ENCODE assay signal across 28 cellular contexts in the genomic region with DNA sequence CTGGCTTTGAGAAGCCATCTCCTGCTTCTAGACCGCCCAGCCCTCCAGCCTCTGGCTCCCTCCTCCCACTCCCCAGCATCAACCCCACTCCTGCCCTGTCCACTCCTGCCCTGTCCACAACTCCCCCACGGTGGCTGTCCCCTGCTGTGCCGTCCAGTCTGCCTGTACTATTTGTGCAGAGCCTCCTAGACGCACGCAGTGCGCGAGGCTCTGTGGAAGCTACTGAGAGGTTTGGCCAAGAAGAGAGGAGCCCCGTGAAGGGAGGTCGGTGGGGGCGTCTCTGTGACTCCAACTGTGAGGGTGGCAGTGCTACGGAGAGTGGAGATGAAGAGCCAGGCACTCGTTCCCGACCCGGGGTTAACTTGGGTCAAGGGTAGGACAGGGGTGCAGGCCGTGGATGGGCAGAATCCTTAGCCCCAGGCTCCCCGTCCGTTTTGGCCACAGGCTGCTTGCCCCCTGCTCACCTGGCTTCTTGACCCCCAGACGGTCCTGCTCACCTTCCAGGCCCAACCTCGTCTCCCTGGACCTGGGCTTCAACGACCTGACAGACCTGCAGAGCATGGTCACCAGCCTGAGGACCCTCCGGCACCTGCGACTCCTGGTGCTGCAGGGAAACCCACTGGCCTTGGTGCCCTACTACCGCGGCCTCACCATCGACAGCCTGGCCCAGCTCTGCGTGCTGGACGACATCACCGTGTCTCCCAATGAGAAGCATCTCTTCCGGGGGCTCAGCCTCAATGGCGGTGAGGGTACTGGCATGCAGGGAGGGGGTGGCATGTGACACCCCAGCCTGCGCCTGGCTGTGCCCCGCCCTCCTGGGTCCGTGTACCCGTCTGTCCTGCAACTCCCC. TPM values are rescaled to one million over a fixed set of nuclear protein-coding genes. Genes with fewer than 3 reads are reported as not detected.
"Had no signal": no experiment of that assay in that cellular context is flagged by ENCODE, and none has a peak within 500 bp of the region (broad histone marks: within the 10 kb centered on the region; RNA-seq: fewer than 3 reads in every experiment).

No MANE protein-coding gene starts in this region.

- H3K27ac ChIP-seq: ascending aorta, breast epithelium, cardiac muscle cell, colonic mucosa, epithelial cell of prostate, esophagus muscularis mucosa, foreskin keratinocyte, gastrocnemius medialis, VCaP had no signal

- H3K9me3 Mint-ChIP-seq: activated CD4-positive, alpha-beta memory T cell treated with anti-CD3 and anti-CD28 coated beads, Interleukin-2, amount 10 ng/mL, durations not matched to agents 7 days and 5 days; activated CD4-positive, alpha-beta T cell treated with anti-CD3 and anti-CD28 coated beads, Interleukin-2, amount 10 ng/mL, durations not matched to agents 7 days and 5 days; activated T-helper 17 cell treated with anti-CD3 and anti-CD28 coated beads, Interleukin-2, amount 50 U/mL, for 72 hours had no signal

- H3K27me3 ChIP-seq: ascending aorta, breast epithelium, cardiac muscle cell, colonic mucosa, foreskin keratinocyte, gastrocnemius medialis had no signal

- H3K9me3 ChIP-seq: ascending aorta, breast epithelium, colonic mucosa, esophagus muscularis mucosa, gastrocnemius medialis had no signal

- DNase-seq: activated CD4-positive, alpha-beta memory T cell treated with anti-CD3 and anti-CD28 coated beads, Interleukin-2, amount 10 ng/mL, durations not matched to agents 7 days and 5 days; activated CD4-positive, alpha-beta T cell treated with anti-CD3 and anti-CD28 coated beads for 1 hour; activated CD4-positive, alpha-beta T cell treated with anti-CD3 and anti-CD28 coated beads for 4 hours; activated CD4-positive, alpha-beta T cell treated with anti-CD3 and anti-CD28 coated beads, Interleukin-2, amount 10 ng/mL, durations not matched to agents 7 days and 5 days; activated CD4-positive, alpha-beta T cell treated with anti-CD3 and anti-CD28 coated beads, Interleukin-2, amount 50 U/mL, for 4 hours; activated CD8-positive, alpha-beta memory T cell treated with anti-CD3 and anti-CD28 coated beads for 24 hours; activated gamma-delta T cell treated with Interleukin-2 at 50 U/mL for 16 hours; activated naive CD4-positive, alpha-beta T cell treated with anti-CD3 and anti-CD28 coated beads, Interleukin-2, amount 50 U/mL, for 16 hours; activated naive CD4-positive, alpha-beta T cell treated with Interleukin-2 at 50 U/mL for 16 hours; activated T-cell treated with anti-CD3 and anti-CD28 coated beads, Interleukin-2, amount 50 U/mL, for 4 hours; cerebellar nuclear complex; colonic mucosa; foreskin keratinocyte; gastrocnemius medialis; glutamatergic neuron had no signal

- H3K27ac Mint-ChIP-seq: activated CD4-positive, alpha-beta memory T cell treated with anti-CD3 and anti-CD28 coated beads, Interleukin-2, amount 10 ng/mL, durations not matched to agents 7 days and 5 days; activated CD4-positive, alpha-beta T cell treated with anti-CD3 and anti-CD28 coated beads, Interleukin-2, amount 10 ng/mL, durations not matched to agents 7 days and 5 days; activated naive CD8-positive, alpha-beta T cell; activated T-helper 17 cell treated with anti-CD3 and anti-CD28 coated beads, Interleukin-2, amount 50 U/mL, for 72 hours; WTC11 had no signal

- H3K4me1 Mint-ChIP-seq: activated CD4-positive, alpha-beta memory T cell treated with anti-CD3 and anti-CD28 coated beads, Interleukin-2, amount 10 ng/mL, durations not matched to agents 7 days and 5 days; activated T-helper 17 cell treated with anti-CD3 and anti-CD28 coated beads, Interleukin-2, amount 50 U/mL, for 72 hours; brain had no signal

- H3K36me3 ChIP-seq: ascending aorta, breast epithelium, cardiac muscle cell, colonic mucosa, esophagus muscularis mucosa, gastrocnemius medialis had no signal

- H3K4me3 Mint-ChIP-seq: activated CD4-positive, alpha-beta memory T cell treated with anti-CD3 and anti-CD28 coated beads, Interleukin-2, amount 10 ng/mL, durations not matched to agents 7 days and 5 days; activated CD4-positive, alpha-beta T cell treated with anti-CD3 and anti-CD28 coated beads, Interleukin-2, amount 10 ng/mL, durations not matched to agents 7 days and 5 days; activated naive CD8-positive, alpha-beta T cell; activated T-cell treated with anti-CD3 and anti-CD28 coated beads, Interleukin-2, amount 50 U/mL, for 4 hours; activated T-helper 17 cell treated with anti-CD3 and anti-CD28 coated beads, Interleukin-2, amount 50 U/mL, for 72 hours; brain; WTC11 had no signal

- H3K27me3 Mint-ChIP-seq: activated naive CD8-positive, alpha-beta T cell had no signal

- H3K4me1 ChIP-seq: ascending aorta, breast epithelium, colonic mucosa, esophagus muscularis mucosa, foreskin keratinocyte, gastrocnemius medialis had no signal

- H3K4me3 ChIP-seq: ascending aorta, breast epithelium, cardiac muscle cell, colonic mucosa, esophagus muscularis mucosa, gastrocnemius medialis had no signal

RNA-seq across cellular contexts. Expression of a gene that starts 6.9 kb away (rescaled TPM):
- total RNA-seq: activated CD4-positive, alpha-beta T cell treated with anti-CD3 and anti-CD28 coated beads, Interleukin-2, amount 10 ng/mL, durations not matched to agents 7 days and 5 days; activated T-helper 17 cell treated with anti-CD3 and anti-CD28 coated beads, Interleukin-2, amount 50 U/mL, for 72 hours; ascending aorta; gastrocnemius medialis; T-helper 1 cell treated with Interleukin-12 subunit alpha and Interleukin-12 subunit beta and Interleukin-4 antibody, amounts not matched to agents 30 ng/mL and 1 ng/mL, for 36 hours had no signal

RNA-seq across cellular contexts. Expression of a gene that starts 13.7 kb away (rescaled TPM):
- total RNA-seq: ascending aorta, esophagus muscularis mucosa, gastrocnemius medialis had no signal

RNA-seq across cellular contexts. Expression of a gene that starts 15.8 kb away (rescaled TPM):
- total RNA-seq: activated CD4-positive, alpha-beta memory T cell treated with anti-CD3 and anti-CD28 coated beads, Interleukin-2, amount 10 ng/mL, durations not matched to agents 7 days and 5 days; activated CD4-positive, alpha-beta T cell treated with anti-CD3 and anti-CD28 coated beads, Interleukin-2, amount 10 ng/mL, durations not matched to agents 7 days and 5 days; activated T-helper 17 cell treated with anti-CD3 and anti-CD28 coated beads, Interleukin-2, amount 50 U/mL, for 72 hours; ascending aorta; breast epithelium; cardiac muscle cell; colonic mucosa; dermis microvascular lymphatic vessel endothelial cell; endothelial cell of umbilical vein; esophagus muscularis mucosa; foreskin keratinocyte; gastrocnemius medialis; T-helper 1 cell treated with Interleukin-12 subunit alpha and Interleukin-12 subunit beta and Interleukin-4 antibody, amounts not matched to agents 30 ng/mL and 1 ng/mL, for 36 hours; WTC11 had no signal
- polyA plus RNA-seq: cardiac muscle cell, endothelial cell of umbilical vein, foreskin keratinocyte had no signal
